ENCODE assay signal across 8 cellular contexts in genomic region chr1:100400332-100400933, GRCh38. TPM values are rescaled to one million over a fixed set of nuclear protein-coding genes. Genes with fewer than 3 reads are reported as not detected.
DNase-seq lines count a peak whose midpoint lies in the region; ATAC-seq, FAIRE-seq and TF ChIP-seq lines count a peak whose summit lies in the region.

No MANE protein-coding gene starts in this region.

- H3K79me2 ChIP-seq in fibroblast of lung (ENCODE audit: control insufficient read depth, insufficient read depth, low read length), result no peaks in the 10 kb centered on the region

- H3K9me3 ChIP-seq in HUES64 (ENCODE audit: insufficient read depth, low read depth, low read length) (no peaks in the 10 kb centered on the region), fibroblast of lung (ENCODE audit: control insufficient read depth, insufficient read depth, low read depth, low read length) (no peaks in the 10 kb centered on the region), small intestine (ENCODE audit: control insufficient read depth, low read depth) (no peaks in the 10 kb centered on the region)

- 60% methylated on average over 2 of the region's 2 CpGs for WGBS in HUES64
- WGBS in small intestine, 3 donors, result 38 to 54% (median 45%) methylated on average over 2 of the region's 2 CpGs

- H3K36me3 ChIP-seq in HUES64 (ENCODE audit: insufficient read depth, low read length) (peaks cover 4% of the 10 kb centered on the region; the same call in 1 of the 2 replicates), fibroblast of lung (ENCODE audit: control insufficient read depth, insufficient read depth, low read length) (no peaks in the 10 kb centered on the region), small intestine (ENCODE audit: control insufficient read depth in 2 of 2, insufficient read depth in 2 of 2, low read length in 2 of 2) (peaks cover 0 to 7% of the 10 kb centered on the region in 2 donors)

- peak overlapping the region; percentile 3; the same call in 1 of the 2 replicates for H3K27ac ChIP-seq in HUES64 (ENCODE audit: low read depth, low read length)
- H3K27ac ChIP-seq in fibroblast of lung (ENCODE audit: insufficient read depth, low read length), result no peak overlapping the region
- H3K27ac ChIP-seq in small intestine (ENCODE audit: low read depth in 1 of 2, low read length in 1 of 2), result no peak overlapping the region

- DNase-seq in activated CD4-positive, alpha-beta T cell treated with anti-CD3 and anti-CD28 coated beads for 1 hour, result peak; percentile 45
- DNase-seq in fibroblast of lung (ENCODE audit: low read depth in 2 of 2) (no peak), small intestine (peak; percentile 57), NK-92 (lab: John Stamatoyannopoulos, UW; ENCODE audit: unreplicated experiment) (no peak), SK-N-DZ (ENCODE audit: low spot score) (no peak), D721Med (ENCODE audit: insufficient read length, low spot score) (no peak)

- no peaks in the 10 kb centered on the region for H3K27me3 ChIP-seq in HUES64 (ENCODE audit: insufficient read depth, low read length)
- H3K27me3 ChIP-seq in fibroblast of lung (ENCODE audit: control insufficient read depth, insufficient read depth, low read length), result no peaks in the 10 kb centered on the region
- no peaks in the 10 kb centered on the region for H3K27me3 ChIP-seq in small intestine (ENCODE audit: control insufficient read depth in 2 of 2, insufficient read depth in 2 of 2, low read length in 2 of 2)

- no peaks in the 10 kb centered on the region for H4K20me1 ChIP-seq in fibroblast of lung (ENCODE audit: control insufficient read depth, extremely low read depth, insufficient read depth, low read length)

- ATAC-seq in GM18909 (IDR thresholded peaks at IDR 0.05; ENCODE audit: poor library complexity, unreplicated experiment), result peak; percentile 78

- TF ChIP-seq CTCF in fibroblast of lung (conservative IDR thresholded peaks at IDR 0.05 in 1 of 2, IDR thresholded peaks at IDR 0.05 in 1 of 2; ENCODE audit: low read depth in 1 of 2, low read length in 2 of 2) (no peak), D721Med (IDR thresholded peaks at IDR 0.05; ENCODE audit: insufficient read depth, missing control alignments) (no peak)

- peak overlapping the region; percentile 3; the same call in 1 of the 2 replicates for H3K9ac ChIP-seq in HUES64 (ENCODE audit: low read depth, low read length)
- H3K9ac ChIP-seq in fibroblast of lung (ENCODE audit: insufficient read depth, low read length), result no peak overlapping the region

- peak overlapping the region; percentile 19 for H2AFZ ChIP-seq in fibroblast of lung (ENCODE audit: low read length)

- H3K4me1 ChIP-seq in HUES64 (ENCODE audit: insufficient read depth, low read length), result peaks cover 24% of the 10 kb centered on the region
- H3K4me1 ChIP-seq in fibroblast of lung (ENCODE audit: control insufficient read depth, extremely low read depth, insufficient read depth, low read length), result no peaks in the 10 kb centered on the region
- H3K4me1 ChIP-seq in small intestine (ENCODE audit: control insufficient read depth in 2 of 2, insufficient read depth in 1 of 2, low read depth in 1 of 2, low read length in 1 of 2), result peaks cover 3 to 7% of the 10 kb centered on the region in 2 donors

- FAIRE-seq in small intestine (lab: Jason Lieb, UNC), result peak; percentile 64
- FAIRE-seq in D721Med (lab: Jason Lieb, UNC), result no peak

- H3K4me3 ChIP-seq in HUES64 (ENCODE audit: low read length) (no peak overlapping the region), fibroblast of lung (replicated peaks in 1 of 4; ENCODE audit: control extremely low read depth in 1 of 4, insufficient read depth in 1 of 4, low read depth in 3 of 4, low read length in 4 of 4) (no peak overlapping the region), small intestine (ENCODE audit: low read depth in 1 of 2, low read length in 2 of 2) (no peak overlapping the region)

- H3K4me2 ChIP-seq in fibroblast of lung (ENCODE audit: extremely low read depth, insufficient read depth, low read length), result no peak overlapping the region

RNA-seq across cellular contexts. Expression of gene CDC14A, which starts 48.1 kb away (rescaled TPM):
- polyA plus RNA-seq in HUES64 (2013, experiment 1 of 2), result 6.4 TPM
- 5.9 TPM for polyA plus RNA-seq in HUES64 (2013, experiment 2 of 2)
- 3.3 and 3.5 TPM in 2 replicates for total RNA-seq in fibroblast of lung
- polyA plus RNA-seq in fibroblast of lung (1.4 and 2.5 TPM in 2 replicates), small intestine (10 to 100 TPM in 2 of 3 donors, 1 to 10 TPM in 1; 4.2 to 13.8 (median 11.4) TPM)
- polyA plus RNA-seq in fibroblast of lung (2012), result 0.51 and 1.2 TPM in 2 replicates
- 0.37 and 1.1 TPM in 2 replicates for polyA minus RNA-seq in fibroblast of lung (ENCODE audit: low replicate concordance)
- 6.2 and 7.1 TPM in 2 replicates for polyA plus RNA-seq in SK-N-DZ (2014; cell fraction: cytosol; rRNA removed)
- 9.1 and 9.9 TPM in 2 replicates for polyA plus RNA-seq in SK-N-DZ (2014; cell fraction: nucleus; rRNA removed)

Comparison
In these comparisons a context has a peak if more than half of its experiments do, and no peak if none do; other contexts are left out.
1. DNase-seq: peak in activated CD4-positive, alpha-beta T cell treated with anti-CD3 and anti-CD28 coated beads for 1 hour (single experiment) and small intestine (single experiment); none in fibroblast of lung (0 of 2), NK-92 (single experiment), SK-N-DZ (single experiment) and D721Med (single experiment).